In the genomic region with DNA sequence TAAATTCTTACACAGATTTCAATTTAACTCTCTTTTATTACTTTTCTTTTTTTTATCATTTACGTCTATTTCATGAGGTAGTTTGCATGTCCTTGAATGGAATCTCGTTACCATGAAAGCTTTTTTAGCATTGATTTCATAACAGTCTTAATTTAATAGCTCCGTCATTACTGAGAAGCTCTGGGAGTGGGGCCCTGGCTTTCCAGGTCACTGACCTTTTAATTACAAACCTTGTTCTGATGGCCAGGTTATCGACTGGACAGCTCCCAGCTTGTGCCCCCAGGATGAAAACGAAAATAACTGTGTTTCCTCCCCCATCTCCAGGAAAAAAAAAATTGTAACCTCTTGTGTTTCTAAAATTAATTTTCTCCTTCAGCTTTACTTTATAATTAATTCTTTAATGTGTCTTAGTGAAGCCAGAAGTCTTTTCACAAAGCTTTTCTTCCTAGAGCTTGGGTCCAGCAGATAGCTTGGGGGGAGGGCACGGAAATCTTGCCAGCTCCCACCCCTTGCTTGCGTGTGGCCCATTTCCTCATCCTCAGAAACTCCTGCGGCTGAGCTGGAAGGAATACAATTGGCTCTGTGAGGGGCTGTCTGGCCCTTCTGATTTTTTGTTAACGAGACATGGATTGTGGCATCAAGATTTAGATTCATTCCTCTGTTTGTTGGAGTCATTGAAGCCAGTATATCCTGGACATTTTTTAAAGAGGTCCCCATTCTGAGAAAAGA, we compare ENCODE assay signal across 16 cellular contexts.
A peak's percentile ranks its signal among the peaks of the same experiment; 100 is the strongest.
DNase-seq lines count a peak whose midpoint lies in the region; ATAC-seq and TF ChIP-seq lines count a peak whose summit lies in the region.
"Had no signal": no experiment of that assay in that cellular context is flagged by ENCODE, and none has a peak within 500 bp of the region (broad histone marks: within the 10 kb centered on the region; RNA-seq: fewer than 3 reads in every experiment).

No MANE protein-coding gene starts in this region.

- H3K27ac Mint-ChIP-seq in WTC11 (peak overlapping the region; percentile 28), neural crest cell (ENCODE audit: unreplicated experiment) (peak overlapping the region; percentile 8)
- H3K27ac Mint-ChIP-seq: activated CD4-positive, alpha-beta T cell treated with anti-CD3 and anti-CD28 coated beads, Interleukin-2, amount 10 ng/mL, durations not matched to agents 7 days and 5 days; stimulated activated effector memory CD8-positive, alpha-beta T cell treated with anti-CD3 and anti-CD28 coated beads, Interleukin-12 subunit alpha, Interleukin-12 subunit beta, amount 100 ng/mL, for 72 hours had no signal

- TF ChIP-seq CTCF in WTC11 (IDR thresholded peaks at IDR 0.05), result no peak
- TF ChIP-seq CTCF in gastroesophageal sphincter (IDR thresholded peaks at IDR 0.05), result no peak
- TF ChIP-seq CTCF in neural crest cell (conservative IDR thresholded peaks at IDR 0.05), result no peak

- no peaks in the 10 kb centered on the region for H3K27me3 Mint-ChIP-seq in WTC11 (ENCODE audit: low read depth)
- peaks cover 3% of the 10 kb centered on the region for H3K27me3 Mint-ChIP-seq in neural crest cell (ENCODE audit: low read depth)
- H3K27me3 Mint-ChIP-seq: activated CD4-positive, alpha-beta T cell treated with anti-CD3 and anti-CD28 coated beads, Interleukin-2, amount 10 ng/mL, durations not matched to agents 7 days and 5 days had no signal

- peak overlapping the region; percentile 60 to 75 (median 73) for H3K27ac ChIP-seq in gastroesophageal sphincter
- H3K27ac ChIP-seq: brain microvascular endothelial cell had no signal

- H3K4me1 Mint-ChIP-seq in WTC11 (peaks cover 45% of the 10 kb centered on the region), neural crest cell (peaks cover 38% of the 10 kb centered on the region)

- in situ Hi-C loops in G401 (cut with HindIII; ENCODE audit: low sequenced_read_pairs), result no loop called here

- no peak overlapping the region for H3K4me3 Mint-ChIP-seq in WTC11
- H3K4me3 Mint-ChIP-seq in neural crest cell, result no peak overlapping the region
- H3K4me3 Mint-ChIP-seq: activated CD4-positive, alpha-beta T cell treated with anti-CD3 and anti-CD28 coated beads, Interleukin-2, amount 10 ng/mL, durations not matched to agents 7 days and 5 days; stimulated activated effector memory CD8-positive, alpha-beta T cell treated with anti-CD3 and anti-CD28 coated beads, Interleukin-12 subunit alpha, Interleukin-12 subunit beta, amount 100 ng/mL, for 72 hours had no signal

- POLR2A ChIA-PET in WTC11 (lab: Charles Lee), result no interaction called here

- no peaks in the 10 kb centered on the region for H3K27me3 ChIP-seq in gastroesophageal sphincter
- H3K27me3 ChIP-seq: BE2C, brain microvascular endothelial cell had no signal

- H3K9me3 Mint-ChIP-seq in WTC11 (no peaks in the 10 kb centered on the region), neural crest cell (no peaks in the 10 kb centered on the region)
- H3K9me3 Mint-ChIP-seq: activated CD4-positive, alpha-beta T cell treated with anti-CD3 and anti-CD28 coated beads, Interleukin-2, amount 10 ng/mL, durations not matched to agents 7 days and 5 days; stimulated activated effector memory CD8-positive, alpha-beta T cell treated with anti-CD3 and anti-CD28 coated beads, Interleukin-12 subunit alpha, Interleukin-12 subunit beta, amount 100 ng/mL, for 72 hours had no signal

- H3K9me3 ChIP-seq in gastroesophageal sphincter, result no peaks in the 10 kb centered on the region
- H3K9me3 ChIP-seq: BE2C had no signal

- ATAC-seq in WTC11, result peak; percentile 21; the same call in 1 of the 2 replicates
- peak; percentile 60 for ATAC-seq in gastroesophageal sphincter
- no peak for ATAC-seq in HG02571 (IDR thresholded peaks at IDR 0.05; ENCODE audit: unreplicated experiment)
- ATAC-seq in stimulated activated naive CD8-positive, alpha-beta T cell treated with anti-CD3 and anti-CD28 coated beads, Interleukin-15, Interleukin-2, amounts not matched to agents 100 U/mL and 50 U/mL, for 24 hours, result no peak
- ATAC-seq: stimulated activated effector memory CD8-positive, alpha-beta T cell treated with anti-CD3 and anti-CD28 coated beads, Interleukin-12 subunit alpha, Interleukin-12 subunit beta, amount 100 ng/mL, for 72 hours had no signal

- H3K4me3 ChIP-seq in gastroesophageal sphincter, result no peak overlapping the region

- peaks cover 0 to 24% of the 10 kb centered on the region in 2 donors for H3K36me3 ChIP-seq in gastroesophageal sphincter
- H3K36me3 ChIP-seq: BE2C, brain microvascular endothelial cell had no signal

- CTCF ChIA-PET in WTC11 (lab: Charles Lee), result interaction anchor here (0.8 to 1.6 kb wide), 5 partner anchors 10 to 370 kb away, joined by 3 to 7 read pairs (median 4); no protein-coding TSS in a partner anchor

- no peak for TF ChIP-seq EP300 in gastroesophageal sphincter (IDR thresholded peaks at IDR 0.05)

- no peak for TF ChIP-seq POLR2A in gastroesophageal sphincter (IDR thresholded peaks at IDR 0.05)

- WGBS in gastroesophageal sphincter (ENCODE audit: low coverage in 1 of 2), 2 donors, result 27 to 31% methylated on average over 6 to 9 of the region's 9 CpGs

- H3K4me1 ChIP-seq in gastroesophageal sphincter, result peaks cover 0 to 37% (median 0%) of the 10 kb centered on the region in 3 donors

- DNase-seq in G401 (ENCODE audit: low spot score), result peak; percentile 63
- no peak for DNase-seq in WTC11 (ENCODE audit: low spot score)
- no peak for DNase-seq in neural crest cell (ENCODE audit: low read depth, low spot score)
- no peak for DNase-seq in MV-4-11 (lab: John Stamatoyannopoulos, UW)
- no peak for DNase-seq in RKO (ENCODE audit: low spot score)
- no peak for DNase-seq in stimulated activated naive CD8-positive, alpha-beta T cell treated with anti-CD3 and anti-CD28 coated beads, Interleukin-15, Interleukin-2, amounts not matched to agents 100 U/mL and 50 U/mL, for 24 hours
- DNase-seq: activated CD4-positive, alpha-beta T cell treated with anti-CD3 and anti-CD28 coated beads, Interleukin-2, amount 10 ng/mL, durations not matched to agents 7 days and 5 days; BE2C; brain microvascular endothelial cell; NCI-H1417 treated with DMSO at 0.1 percent for 48 hours; NCI-H69; stimulated activated CD4-positive, alpha-beta T cell treated with anti-CD3 and anti-CD28 coated beads, Interleukin-4, amount 100 ng/mL, for 1 hour; T-helper 2 cell had no signal

- H3K36me3 Mint-ChIP-seq in WTC11 (no peaks in the 10 kb centered on the region), neural crest cell (ENCODE audit: low read depth) (peaks cover 8% of the 10 kb centered on the region)

TF ChIP-seq in WTC11, 78 proteins besides CTCF, POLR2A, EP300 and RAD21:
- TF ChIP-seq TP53 (CRISPR knock-in tag; IDR thresholded peaks at IDR 0.05) (no peak), ELF4 (CRISPR knock-in tag; IDR thresholded peaks at IDR 0.05; ENCODE audit: low read depth) (no peak)
- TF ChIP-seq, protein P1, sequence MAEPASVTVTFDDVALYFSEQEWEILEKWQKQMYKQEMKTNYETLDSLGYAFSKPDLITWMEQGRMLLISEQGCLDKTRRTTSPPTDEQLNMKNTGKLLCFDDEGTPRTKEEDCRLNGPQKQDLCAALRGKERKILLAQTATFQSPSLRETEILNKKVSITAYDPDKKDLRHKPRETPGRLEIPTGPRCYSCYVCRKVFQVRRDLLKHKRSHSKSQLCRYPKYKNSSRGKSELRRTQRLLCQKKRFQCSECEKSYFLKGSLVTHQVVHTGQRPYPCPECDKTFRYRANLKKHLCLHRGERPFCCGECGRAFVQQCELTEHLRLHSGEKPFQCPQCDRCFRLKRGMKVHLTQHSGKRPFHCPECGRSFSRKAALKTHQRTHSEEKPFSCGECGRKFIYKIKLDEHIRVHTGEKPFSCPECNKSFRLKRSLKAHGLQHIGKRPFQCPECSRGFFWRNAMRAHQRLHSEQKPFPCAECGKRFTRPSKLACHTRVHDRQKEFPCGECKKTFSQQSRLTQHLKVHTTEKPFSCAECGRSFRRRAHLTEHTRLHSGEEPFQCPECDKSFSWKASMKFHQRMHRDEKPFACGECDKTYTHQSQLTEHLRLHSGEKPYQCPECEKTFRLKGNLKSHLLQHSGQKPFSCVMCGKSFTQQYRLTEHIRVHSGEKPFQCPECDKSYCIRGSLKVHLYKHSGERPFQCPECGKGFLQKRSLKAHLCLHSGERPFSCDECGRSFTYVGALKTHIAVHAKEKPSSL (CRISPR knock-in tag; conservative IDR thresholded peaks at IDR 0.05), result no peak

Comparison
In these comparisons a context has a peak if more than half of its experiments do, and no peak if none do; other contexts are left out.
1. ATAC-seq: peak in WTC11 (single experiment) and gastroesophageal sphincter (single experiment); none in HG02571 (single experiment) and stimulated activated naive CD8-positive, alpha-beta T cell treated with anti-CD3 and anti-CD28 coated beads, Interleukin-15, Interleukin-2, amounts not matched to agents 100 U/mL and 50 U/mL, for 24 hours (single experiment).